In genomic region chr1:57279909-57280666, GRCh38 we compare ENCODE assay signal across 1 cellular context.
TF ChIP-seq lines count a peak whose summit lies in the region.

No MANE protein-coding gene starts in this region.

TF ChIP-seq in HepG2, 621 proteins besides CTCF, POLR2A, EP300 and RAD21 (continued from another document and continues in another):
- TF ChIP-seq MED13 (CRISPR knock-in tag; IDR thresholded peaks at IDR 0.05), result peak; percentile 96
- peak; percentile 94 for TF ChIP-seq ZNF644 (CRISPR knock-in tag; IDR thresholded peaks at IDR 0.05; ENCODE audit: low read depth)
- 0 out of 2 replicates have a peak, but pooled peaks have one; percentile 40 for TF ChIP-seq ZHX2 (IDR thresholded peaks at IDR 0.05; ENCODE audit: low read depth)
- no peak; the same call in 1 of the 2 replicates for TF ChIP-seq ZHX2 (CRISPR knock-in tag; IDR thresholded peaks at IDR 0.05; ENCODE audit: borderline replicate concordance)
- TF ChIP-seq MYPOP (CRISPR knock-in tag; IDR thresholded peaks at IDR 0.05), result peak; percentile 88
- TF ChIP-seq, protein P1, sequence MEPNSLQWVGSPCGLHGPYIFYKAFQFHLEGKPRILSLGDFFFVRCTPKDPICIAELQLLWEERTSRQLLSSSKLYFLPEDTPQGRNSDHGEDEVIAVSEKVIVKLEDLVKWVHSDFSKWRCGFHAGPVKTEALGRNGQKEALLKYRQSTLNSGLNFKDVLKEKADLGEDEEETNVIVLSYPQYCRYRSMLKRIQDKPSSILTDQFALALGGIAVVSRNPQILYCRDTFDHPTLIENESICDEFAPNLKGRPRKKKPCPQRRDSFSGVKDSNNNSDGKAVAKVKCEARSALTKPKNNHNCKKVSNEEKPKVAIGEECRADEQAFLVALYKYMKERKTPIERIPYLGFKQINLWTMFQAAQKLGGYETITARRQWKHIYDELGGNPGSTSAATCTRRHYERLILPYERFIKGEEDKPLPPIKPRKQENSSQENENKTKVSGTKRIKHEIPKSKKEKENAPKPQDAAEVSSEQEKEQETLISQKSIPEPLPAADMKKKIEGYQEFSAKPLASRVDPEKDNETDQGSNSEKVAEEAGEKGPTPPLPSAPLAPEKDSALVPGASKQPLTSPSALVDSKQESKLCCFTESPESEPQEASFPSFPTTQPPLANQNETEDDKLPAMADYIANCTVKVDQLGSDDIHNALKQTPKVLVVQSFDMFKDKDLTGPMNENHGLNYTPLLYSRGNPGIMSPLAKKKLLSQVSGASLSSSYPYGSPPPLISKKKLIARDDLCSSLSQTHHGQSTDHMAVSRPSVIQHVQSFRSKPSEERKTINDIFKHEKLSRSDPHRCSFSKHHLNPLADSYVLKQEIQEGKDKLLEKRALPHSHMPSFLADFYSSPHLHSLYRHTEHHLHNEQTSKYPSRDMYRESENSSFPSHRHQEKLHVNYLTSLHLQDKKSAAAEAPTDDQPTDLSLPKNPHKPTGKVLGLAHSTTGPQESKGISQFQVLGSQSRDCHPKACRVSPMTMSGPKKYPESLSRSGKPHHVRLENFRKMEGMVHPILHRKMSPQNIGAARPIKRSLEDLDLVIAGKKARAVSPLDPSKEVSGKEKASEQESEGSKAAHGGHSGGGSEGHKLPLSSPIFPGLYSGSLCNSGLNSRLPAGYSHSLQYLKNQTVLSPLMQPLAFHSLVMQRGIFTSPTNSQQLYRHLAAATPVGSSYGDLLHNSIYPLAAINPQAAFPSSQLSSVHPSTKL (CRISPR knock-in tag; IDR thresholded peaks at IDR 0.05), result peak; percentile 100
- 0 out of 2 replicates have a peak, but pooled peaks have one; percentile 45 for TF ChIP-seq KAT7 (CRISPR knock-in tag; IDR thresholded peaks at IDR 0.05; ENCODE audit: borderline replicate concordance)
- TF ChIP-seq BRD4 (CRISPR knock-in tag; IDR thresholded peaks at IDR 0.05), result peak; percentile 72; the same call in 1 of the 2 replicates
- TF ChIP-seq BCL6 (CRISPR knock-in tag; IDR thresholded peaks at IDR 0.05), result peak; percentile 98
- TF ChIP-seq FOXC1 (CRISPR knock-in tag; IDR thresholded peaks at IDR 0.05; ENCODE audit: borderline replicate concordance), result no peak; the same call in 1 of the 2 replicates
- peak; percentile 83; the same call in 1 of the 2 replicates for TF ChIP-seq ZNF589 (CRISPR knock-in tag; conservative IDR thresholded peaks at IDR 0.05)
- TF ChIP-seq ZNF207 (IDR thresholded peaks at IDR 0.05; ENCODE audit: borderline replicate concordance), result no peak
- peak; percentile 90 for TF ChIP-seq TFE3 (CRISPR knock-in tag; IDR thresholded peaks at IDR 0.05)
- TF ChIP-seq SP1 (IDR thresholded peaks at IDR 0.05), result no peak
- TF ChIP-seq SP1 (CRISPR knock-in tag; IDR thresholded peaks at IDR 0.05), result peak; percentile 60; the same call in 1 of the 2 replicates
- TF ChIP-seq PHF8 (CRISPR knock-in tag; IDR thresholded peaks at IDR 0.05), result 0 out of 2 replicates have a peak, but pooled peaks have one; percentile 42
- no peak for TF ChIP-seq NPAS2 (CRISPR knock-in tag; IDR thresholded peaks at IDR 0.05; ENCODE audit: borderline replicate concordance)
- peak; percentile 97 for TF ChIP-seq ZNF331 (CRISPR knock-in tag; IDR thresholded peaks at IDR 0.05)
- TF ChIP-seq USF2 (IDR thresholded peaks at IDR 0.05; ENCODE audit: low read depth, low read length), result no peak
- 0 out of 2 replicates have a peak, but pooled peaks have one; percentile 41 for TF ChIP-seq USF2 (CRISPR knock-in tag; IDR thresholded peaks at IDR 0.05; ENCODE audit: borderline replicate concordance)
- peak; percentile 91 for TF ChIP-seq FOXP1 (IDR thresholded peaks at IDR 0.05)
- TF ChIP-seq FOXP1 (CRISPR knock-in tag; IDR thresholded peaks at IDR 0.05), result peak; percentile 100
- TF ChIP-seq TBP (CRISPR knock-in tag; IDR thresholded peaks at IDR 0.05), result no peak
- no peak for TF ChIP-seq POLR2AphosphoS2 (IDR thresholded peaks at IDR 0.05; ENCODE audit: low read depth, low read length)
- TF ChIP-seq BHLHE40 (IDR thresholded peaks at IDR 0.05; ENCODE audit: low read length), result peak; percentile 81
- peak; percentile 94 for TF ChIP-seq HNF4G (IDR thresholded peaks at IDR 0.05; ENCODE audit: borderline replicate concordance, low read depth, low read length)
- peak; percentile 89 for TF ChIP-seq HNF4G (CRISPR knock-in tag; IDR thresholded peaks at IDR 0.05; ENCODE audit: borderline replicate concordance, low read depth)
- TF ChIP-seq, protein P2, sequence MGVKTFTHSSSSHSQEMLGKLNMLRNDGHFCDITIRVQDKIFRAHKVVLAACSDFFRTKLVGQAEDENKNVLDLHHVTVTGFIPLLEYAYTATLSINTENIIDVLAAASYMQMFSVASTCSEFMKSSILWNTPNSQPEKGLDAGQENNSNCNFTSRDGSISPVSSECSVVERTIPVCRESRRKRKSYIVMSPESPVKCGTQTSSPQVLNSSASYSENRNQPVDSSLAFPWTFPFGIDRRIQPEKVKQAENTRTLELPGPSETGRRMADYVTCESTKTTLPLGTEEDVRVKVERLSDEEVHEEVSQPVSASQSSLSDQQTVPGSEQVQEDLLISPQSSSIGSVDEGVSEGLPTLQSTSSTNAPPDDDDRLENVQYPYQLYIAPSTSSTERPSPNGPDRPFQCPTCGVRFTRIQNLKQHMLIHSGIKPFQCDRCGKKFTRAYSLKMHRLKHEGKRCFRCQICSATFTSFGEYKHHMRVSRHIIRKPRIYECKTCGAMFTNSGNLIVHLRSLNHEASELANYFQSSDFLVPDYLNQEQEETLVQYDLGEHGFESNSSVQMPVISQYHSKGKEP (CRISPR knock-in tag; IDR thresholded peaks at IDR 0.05), result no peak
- TF ChIP-seq NR2F2 (IDR thresholded peaks at IDR 0.05; ENCODE audit: borderline replicate concordance, low read depth), result peak; percentile 97
- peak; percentile 100 for TF ChIP-seq GATAD2A (CRISPR knock-in tag; IDR thresholded peaks at IDR 0.05)
- peak; percentile 79 for TF ChIP-seq NR2C2 (CRISPR knock-in tag; IDR thresholded peaks at IDR 0.05; ENCODE audit: borderline replicate concordance)
- peak; percentile 97 for TF ChIP-seq SIX1 (CRISPR knock-in tag; IDR thresholded peaks at IDR 0.05; ENCODE audit: borderline replicate concordance)
- TF ChIP-seq, protein P3, sequence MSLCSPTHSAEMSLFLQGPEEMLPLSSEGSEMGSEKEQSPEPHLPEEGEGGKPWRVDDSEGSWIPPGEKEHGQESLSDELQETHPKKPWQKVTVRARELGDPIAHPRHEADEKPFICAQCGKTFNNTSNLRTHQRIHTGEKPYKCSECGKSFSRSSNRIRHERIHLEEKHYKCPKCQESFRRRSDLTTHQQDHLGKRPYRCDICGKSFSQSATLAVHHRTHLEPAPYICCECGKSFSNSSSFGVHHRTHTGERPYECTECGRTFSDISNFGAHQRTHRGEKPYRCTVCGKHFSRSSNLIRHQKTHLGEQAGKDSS (CRISPR knock-in tag; IDR thresholded peaks at IDR 0.05; ENCODE audit: borderline replicate concordance, low read depth), result peak; percentile 57; the same call in 1 of the 2 replicates
- peak; percentile 100 for TF ChIP-seq FOXO1 (CRISPR knock-in tag; IDR thresholded peaks at IDR 0.05)
- TF ChIP-seq, protein P4, sequence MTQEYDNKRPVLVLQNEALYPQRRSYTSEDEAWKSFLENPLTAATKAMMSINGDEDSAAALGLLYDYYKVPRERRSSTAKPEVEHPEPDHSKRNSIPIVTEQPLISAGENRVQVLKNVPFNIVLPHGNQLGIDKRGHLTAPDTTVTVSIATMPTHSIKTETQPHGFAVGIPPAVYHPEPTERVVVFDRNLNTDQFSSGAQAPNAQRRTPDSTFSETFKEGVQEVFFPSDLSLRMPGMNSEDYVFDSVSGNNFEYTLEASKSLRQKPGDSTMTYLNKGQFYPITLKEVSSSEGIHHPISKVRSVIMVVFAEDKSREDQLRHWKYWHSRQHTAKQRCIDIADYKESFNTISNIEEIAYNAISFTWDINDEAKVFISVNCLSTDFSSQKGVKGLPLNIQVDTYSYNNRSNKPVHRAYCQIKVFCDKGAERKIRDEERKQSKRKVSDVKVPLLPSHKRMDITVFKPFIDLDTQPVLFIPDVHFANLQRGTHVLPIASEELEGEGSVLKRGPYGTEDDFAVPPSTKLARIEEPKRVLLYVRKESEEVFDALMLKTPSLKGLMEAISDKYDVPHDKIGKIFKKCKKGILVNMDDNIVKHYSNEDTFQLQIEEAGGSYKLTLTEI (CRISPR knock-in tag; conservative IDR thresholded peaks at IDR 0.05), result no peak
- TF ChIP-seq YEATS4 (CRISPR knock-in tag; IDR thresholded peaks at IDR 0.05; ENCODE audit: borderline replicate concordance), result peak; percentile 66; the same call in 1 of the 2 replicates
- TF ChIP-seq BRCA1 (CRISPR knock-in tag; IDR thresholded peaks at IDR 0.05), result no peak
- peak; percentile 99 for TF ChIP-seq NFKBIZ (CRISPR knock-in tag; IDR thresholded peaks at IDR 0.05)
- TF ChIP-seq ZSCAN31 (CRISPR knock-in tag; IDR thresholded peaks at IDR 0.05; ENCODE audit: low read depth), result peak; percentile 91; the same call in 1 of the 2 replicates
- TF ChIP-seq THAP11 (CRISPR knock-in tag; IDR thresholded peaks at IDR 0.05), result peak; percentile 87
- TF ChIP-seq SNAI1 (CRISPR knock-in tag; IDR thresholded peaks at IDR 0.05; ENCODE audit: borderline replicate concordance), result peak; percentile 45; the same call in 1 of the 2 replicates
- TF ChIP-seq SKI (IDR thresholded peaks at IDR 0.05; ENCODE audit: partially characterized antibody), result peak; percentile 85
- TF ChIP-seq LCORL (IDR thresholded peaks at IDR 0.05), result no peak; the same call in 1 of the 2 replicates
- peak; percentile 96 for TF ChIP-seq LCORL (CRISPR knock-in tag; IDR thresholded peaks at IDR 0.05)
